8 cellular contexts compared by ENCODE assay signal in genomic region chr6:161373905-161374451, GRCh38.
A peak's percentile ranks its signal among the peaks of the same experiment; 100 is the strongest.
DNase-seq lines count a peak whose midpoint lies in the region; ATAC-seq and TF ChIP-seq lines count a peak whose summit lies in the region.

No MANE protein-coding gene starts in this region.

- ATAC-seq in GM21723 (IDR thresholded peaks at IDR 0.05; ENCODE audit: unreplicated experiment) (peak; percentile 48), left colon (peak; percentile 31), HG03095 (IDR thresholded peaks at IDR 0.05; ENCODE audit: unreplicated experiment) (no peak)

- intact Hi-C loops in left colon (cut with DNase I, micrococcal nuclease) = loop anchor here (5.0 to 10.0 kb wide), 3 partner anchors 229 to 447 kb away; no protein-coding TSS in a partner anchor

- DNase-seq in DMS153 (lab: John Stamatoyannopoulos, UW) = peak; percentile 2
- peak; percentile 39 to 84 (median 58) for DNase-seq in NCI-H1417 (lab: John Stamatoyannopoulos, UW)
- peak; percentile 31 for DNase-seq in central memory CD4-positive, alpha-beta T cell
- peak in 1 of 2 donors; percentile 82 for DNase-seq in left colon
- peak; percentile 58 for DNase-seq in stimulated activated CD4-positive, alpha-beta T cell treated with anti-CD3 and anti-CD28 coated beads, Interleukin-4, amount 100 ng/mL, for 1 hour

- H3K4me3 ChIP-seq in WI38 (ENCODE audit: low read depth, low read length) = no peak overlapping the region

- peak; percentile 99 for TF ChIP-seq CTCF in WI38 (IDR thresholded peaks at IDR 0.05; ENCODE audit: low read depth, low read length)
